14 cellular contexts compared by ENCODE assay signal in the genomic region with DNA sequence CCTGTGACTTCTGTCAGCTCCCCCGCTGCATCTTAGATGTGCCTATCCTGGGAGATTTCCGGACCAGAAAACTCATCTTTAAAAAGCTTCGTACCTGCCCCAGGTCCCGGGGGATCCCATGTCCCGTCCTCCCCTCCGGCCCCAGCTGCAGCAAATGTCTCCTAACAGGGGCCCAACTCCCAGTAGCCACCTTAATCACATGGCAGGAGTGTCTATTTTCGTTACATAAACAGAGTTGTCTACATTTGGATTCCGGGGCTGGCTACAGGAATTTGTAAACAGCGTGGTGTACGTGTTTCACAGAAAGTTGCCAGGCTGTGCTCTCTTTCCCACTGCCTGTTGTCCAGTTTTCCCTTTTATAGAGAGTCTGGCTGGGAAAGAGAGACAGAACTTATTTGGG. TPM values are rescaled to one million over a fixed set of nuclear protein-coding genes. Genes with fewer than 3 reads are reported as not detected.
DNase-seq lines count a peak whose midpoint lies in the region; ATAC-seq and TF ChIP-seq lines count a peak whose summit lies in the region.
"Had no signal": no experiment of that assay in that cellular context is flagged by ENCODE, and none has a peak within 500 bp of the region (broad histone marks: within the 10 kb centered on the region; RNA-seq: fewer than 3 reads in every experiment).

No MANE protein-coding gene starts in this region.

- no peak overlapping the region for H3K4me3 ChIP-seq in muscle layer of duodenum (ENCODE audit: low read depth in 1 of 2, low read length in 2 of 2)
- no peak overlapping the region for H3K4me3 ChIP-seq in transverse colon
- no peak overlapping the region for H3K4me3 ChIP-seq in OCI-LY7 (ENCODE audit: low read depth, low read length, poor library complexity, severe bottlenecking)

- H3K9me3 ChIP-seq in muscle layer of duodenum (ENCODE audit: control insufficient read depth in 1 of 2, low read length in 2 of 2) = no peaks in the 10 kb centered on the region
- H3K9me3 ChIP-seq in transverse colon = no peaks in the 10 kb centered on the region
- no peaks in the 10 kb centered on the region for H3K9me3 ChIP-seq in OCI-LY7 (ENCODE audit: low read length)

- no peaks in the 10 kb centered on the region for H3K79me2 ChIP-seq in OCI-LY7 (ENCODE audit: insufficient read depth, low read depth, low read length)

- ATAC-seq in GM19324 (IDR thresholded peaks at IDR 0.05; ENCODE audit: low FRiP score, unreplicated experiment) = no peak

- POLR2A ChIA-PET in OCI-LY7 (lab: Charles Lee) = no interaction called here

- DNase-seq in amniotic epithelial cell (ENCODE audit: low read depth) = peak; percentile 30
- DNase-seq in fibroblast of peridontal ligament (ENCODE audit: extremely low read depth) = peak; percentile 39
- no peak for DNase-seq in transverse colon
- DNase-seq in putamen (ENCODE audit: low spot score) = no peak
- DNase-seq in OCI-LY7 (ENCODE audit: low spot score) = no peak
- DNase-seq: CD4-positive, CD25-positive, alpha-beta regulatory T cell; cerebellar nuclear complex; NCI-H1092; NCI-H2227 treated with DMSO at 0.1 percent for 48 hours; stimulated activated CD4-positive, alpha-beta T cell treated with anti-CD3 and anti-CD28 coated beads, Interleukin-1b, Interleukin-23, amount 100 ng/mL, for 48 hours; WERI-Rb-1 had no signal

- TF ChIP-seq POLR2A in transverse colon (IDR thresholded peaks at IDR 0.05) = no peak

- no TSS peak for BruUV-seq in OCI-LY7 (replicated peaks; lab: Mats Ljungman, UMichigan)

- no peak overlapping the region for H2AFZ ChIP-seq in OCI-LY7 (ENCODE audit: low read length)

- CTCF ChIA-PET in OCI-LY7 (lab: Charles Lee; ENCODE audit: unreplicated experiment) = no interaction called here

- H3K36me3 ChIP-seq in muscle layer of duodenum (ENCODE audit: control insufficient read depth in 1 of 2, insufficient read depth in 2 of 2, low read length in 2 of 2) = no peaks in the 10 kb centered on the region
- H3K36me3 ChIP-seq in transverse colon = no peaks in the 10 kb centered on the region
- H3K36me3 ChIP-seq in OCI-LY7 (ENCODE audit: insufficient read depth, low read length) = no peaks in the 10 kb centered on the region
- H3K36me3 ChIP-seq: WERI-Rb-1 had no signal

- no peak overlapping the region for H3K4me2 ChIP-seq in OCI-LY7 (ENCODE audit: low read length)

- H3K4me1 ChIP-seq in muscle layer of duodenum (ENCODE audit: control insufficient read depth in 1 of 2, insufficient read depth in 2 of 2, low read length in 2 of 2) (peaks cover 0 to 15% of the 10 kb centered on the region in 2 donors), transverse colon (peaks cover 0 to 12% (median 6%) of the 10 kb centered on the region in 4 donors), OCI-LY7 (ENCODE audit: insufficient read depth, low read length, poor library complexity, severe bottlenecking) (no peaks in the 10 kb centered on the region)

- H3K27ac ChIP-seq in muscle layer of duodenum (ENCODE audit: low read length) (peak overlapping the region; percentile 27), transverse colon (peak overlapping the region; percentile 39 to 69 (median 60)), OCI-LY7 (ENCODE audit: low read depth, low read length, poor library complexity, severe bottlenecking) (no peak overlapping the region)
- H3K27ac ChIP-seq: WERI-Rb-1 had no signal

- WGBS in transverse colon (ENCODE audit: low coverage in 1 of 2), 2 donors = 69% methylated on average over 10 of the region's 10 CpGs; no CpG with 5 or more reads in 1 of the 2 donors

- intact Hi-C loops in transverse colon (cut with DNase I; ENCODE audit: low total_unique reads) = loop anchor here (5.0 kb wide), 2 partner anchors 144 to 274 kb away; a partner anchor contains a TSS
- intact Hi-C loops in OCI-LY7 (cut with micrococcal nuclease; ENCODE audit: unreplicated experiment) = loop anchor here (5.0 kb wide), 1 partner anchor 324 kb away; no protein-coding TSS in a partner anchor

- TF ChIP-seq EP300 in transverse colon (IDR thresholded peaks at IDR 0.05; ENCODE audit: low read depth) = no peak

- in situ Hi-C loops in transverse colon (cut with MboI; ENCODE audit: low pct_ligation_motif_present in 1 of 4, low pct_unique_long_range_greater_than_20kb in 1 of 4, low sequenced_read_pairs in 3 of 4) = no loop called here

- no peak for TF ChIP-seq CTCF in transverse colon (IDR thresholded peaks at IDR 0.05)
- no peak for TF ChIP-seq CTCF in OCI-LY7 (conservative IDR thresholded peaks at IDR 0.05; ENCODE audit: low read length)

- no peaks in the 10 kb centered on the region for H4K20me1 ChIP-seq in OCI-LY7 (ENCODE audit: insufficient read depth, low read length)

- no peaks in the 10 kb centered on the region for H3K27me3 ChIP-seq in muscle layer of duodenum (ENCODE audit: low read depth, low read length)
- no peaks in the 10 kb centered on the region for H3K27me3 ChIP-seq in transverse colon

- H3K9me2 ChIP-seq in OCI-LY7 (ENCODE audit: insufficient read depth, low read length) = no peaks in the 10 kb centered on the region

RNA-seq across cellular contexts. Expression of a gene that starts 17.9 kb away (rescaled TPM):
- total RNA-seq in transverse colon (not detected), OCI-LY7 (2022) (not detected in 2 replicates)
- total RNA-seq in OCI-LY7 (2014; rRNA removed; shearing (Covaris generic)) = not detected in 2 replicates
- total RNA-seq: CD4-positive, CD25-positive, alpha-beta regulatory T cell; mononuclear cell had no signal

RNA-seq across cellular contexts. Expression of a gene that starts 29.4 kb away (rescaled TPM):
- total RNA-seq in transverse colon (10 to 100 TPM in 1 of 4 donors, 1 to 10 TPM in 3; 2.2 to 11.7 (median 5.1) TPM), OCI-LY7 (2022) (6.1 and 7.7 TPM in 2 replicates)
- 3.6 and 3.8 TPM in 2 replicates for total RNA-seq in OCI-LY7 (2014; rRNA removed; shearing (Covaris generic))

Comparison
In these comparisons a context has a peak if more than half of its experiments do, and no peak if none do; other contexts are left out.
1. DNase-seq: peak in amniotic epithelial cell (single experiment) and fibroblast of peridontal ligament (single experiment); none in transverse colon (single experiment), putamen (single experiment) and OCI-LY7 (single experiment).